In genomic region chr19:28785961-28786360, GRCh38 we compare ENCODE assay signal across 23 cellular contexts.
"Had no signal": no experiment of that assay in that cellular context is flagged by ENCODE, and none has a peak within 500 bp of the region (broad histone marks: within the 10 kb centered on the region; RNA-seq: fewer than 3 reads in every experiment).

No MANE protein-coding gene starts in this region.

- H3K27ac ChIP-seq: left lung, lower lobe of right lung, right atrium auricular region, suprapubic skin, tibial artery, upper lobe of right lung had no signal

- H3K4me2 ChIP-seq: smooth muscle cell had no signal

- H3K4me3 ChIP-seq: left lung, lower lobe of right lung, right atrium auricular region, smooth muscle cell, suprapubic skin, tibial artery, upper lobe of right lung had no signal

- ATAC-seq: activated CD8-positive, alpha-beta memory T cell treated with anti-CD3 and anti-CD28 coated beads, Interleukin-2, amount 10 ng/mL, durations not matched to agents 7 days and 5 days; activated CD8-positive, alpha-beta T cell treated with anti-CD3 and anti-CD28 coated beads, Interleukin-2, amount 10 ng/mL, durations not matched to agents 7 days and 5 days; activated naive CD4-positive, alpha-beta T cell treated with anti-CD3 and anti-CD28 coated beads, Interleukin-2, amount 50 U/mL, for 72 hours; activated T-cell treated with anti-CD3 and anti-CD28 coated beads, Interleukin-2, amount 50 U/mL, for 72 hours; left lung; lower lobe of right lung; natural killer cell; stimulated activated naive B cell treated with anti-CD40 and anti-IgM and Interleukin-4, amounts not matched to agents 10 μg/mL and 1 μg/mL and 100 μg/mL, for 72 hours; upper lobe of right lung had no signal

- DNase-seq: activated B cell treated with CpG ODN at 0.5 μM for 24 hours; activated CD8-positive, alpha-beta memory T cell treated with anti-CD3 and anti-CD28 coated beads, Interleukin-2, amount 10 ng/mL, durations not matched to agents 7 days and 5 days; activated CD8-positive, alpha-beta T cell treated with anti-CD3 and anti-CD28 coated beads, Interleukin-2, amount 10 ng/mL, durations not matched to agents 7 days and 5 days; activated naive CD4-positive, alpha-beta T cell; activated T-cell treated with anti-CD3 and anti-CD28 coated beads, Interleukin-2, amount 50 U/mL, for 72 hours; effector CD8-positive, alpha-beta T cell; kidney glomerular epithelial cell; left lung; lower lobe of right lung; mesenchymal stem cell; natural killer cell; stimulated activated CD4-positive, alpha-beta T cell treated with anti-CD3 and anti-CD28 coated beads, Interleukin-15, amount 100 ng/mL, for 24 hours; stimulated activated CD4-positive, alpha-beta T cell treated with anti-CD3 and anti-CD28 coated beads, Interleukin-2, amount 100 ng/mL, for 24 hours; stimulated activated naive B cell treated with anti-CD40 and anti-IgM and Interleukin-4, amounts not matched to agents 10 μg/mL and 1 μg/mL and 100 μg/mL, for 72 hours; T-helper 2 cell; tibial artery; upper lobe of right lung had no signal

- H3K4me1 ChIP-seq: left lung, lower lobe of right lung, right atrium auricular region, suprapubic skin, tibial artery, upper lobe of right lung had no signal

- H3K36me3 ChIP-seq: left lung, lower lobe of right lung, right atrium auricular region, suprapubic skin, tibial artery, upper lobe of right lung had no signal

- FAIRE-seq: bronchial epithelial cell, frontal cortex had no signal

- H3K27me3 ChIP-seq: left lung, right atrium auricular region, suprapubic skin, tibial artery, upper lobe of right lung had no signal
